9 cellular contexts compared by ENCODE assay signal in the genomic region with DNA sequence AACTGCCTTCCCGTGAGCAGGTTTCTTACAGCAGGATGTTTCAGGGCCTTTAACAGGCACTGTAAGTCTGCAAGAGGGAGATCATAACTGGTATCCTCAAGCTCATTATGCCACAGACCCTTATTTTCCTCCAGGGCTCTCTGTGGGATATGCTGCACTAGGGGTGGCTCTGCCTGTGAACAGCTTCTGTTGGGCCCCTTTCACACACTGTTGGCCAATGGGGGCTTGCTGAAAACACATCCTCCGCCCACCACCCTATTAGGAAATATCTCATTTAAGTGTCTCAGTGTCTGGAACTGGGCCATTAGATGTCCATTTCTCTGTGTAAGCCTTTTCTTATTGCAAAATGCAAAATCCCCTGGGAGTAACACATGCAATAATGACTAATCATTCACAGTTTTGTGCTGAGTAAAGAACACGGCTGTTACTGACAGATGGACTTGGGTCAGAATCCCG.
DNase-seq lines count a peak whose midpoint lies in the region; ATAC-seq and TF ChIP-seq lines count a peak whose summit lies in the region.
"Had no signal": no experiment of that assay in that cellular context is flagged by ENCODE, and none has a peak within 500 bp of the region (broad histone marks: within the 10 kb centered on the region; RNA-seq: fewer than 3 reads in every experiment).

No MANE protein-coding gene starts in this region.

- H3K4me3 ChIP-seq in body of pancreas = no peak overlapping the region
- no peak overlapping the region for H3K4me3 ChIP-seq in effector memory CD4-positive, alpha-beta T cell (ENCODE audit: insufficient read depth, low read depth, low read length, poor library complexity, severe bottlenecking)

- peak; percentile 58 for DNase-seq in DMS 273 (lab: John Stamatoyannopoulos, UW; ENCODE audit: unreplicated experiment)
- no peak for DNase-seq in DMS 273 treated with DMSO at 0.1 percent for 48 hours (lab: John Stamatoyannopoulos, UW)
- peak in 1 of 4 donors; percentile 49 for DNase-seq in body of pancreas
- DNase-seq in renal cortical epithelial cell (ENCODE audit: low read depth) = peak; percentile 60
- no peak for DNase-seq in HPDE6-E6E7 (ENCODE audit: extremely low spot score)
- DNase-seq in effector memory CD4-positive, alpha-beta T cell = no peak
- no peak for DNase-seq in activated effector memory CD4-positive, alpha-beta T cell treated with Interleukin-2 at 50 U/mL for 16 hours

- ATAC-seq in HG03378 (IDR thresholded peaks at IDR 0.05; ENCODE audit: unreplicated experiment) (peak; percentile 59), body of pancreas (peak; percentile 29)

- intact Hi-C loops in body of pancreas (cut with DNase I) = loop anchor here (10.0 kb wide), 1 partner anchor 418 kb away; a partner anchor contains a TSS

- H3K27ac ChIP-seq in body of pancreas = no peak overlapping the region
- no peak overlapping the region for H3K27ac ChIP-seq in effector memory CD4-positive, alpha-beta T cell (ENCODE audit: insufficient read depth, low read length, poor library complexity, severe bottlenecking)
- H3K27ac ChIP-seq: 22Rv1 had no signal

- H3K27me3 ChIP-seq in body of pancreas = peaks cover 0 to 4% of the 10 kb centered on the region in 2 donors
- H3K27me3 ChIP-seq in effector memory CD4-positive, alpha-beta T cell (replicated peaks; ENCODE audit: control insufficient read depth, insufficient read depth, low read length, poor library complexity, severe bottlenecking) = peaks cover 3% of the 10 kb centered on the region

- H3K9me3 ChIP-seq in body of pancreas = no peaks in the 10 kb centered on the region
- no peaks in the 10 kb centered on the region for H3K9me3 ChIP-seq in effector memory CD4-positive, alpha-beta T cell (ENCODE audit: control insufficient read depth, low read length)

- no peaks in the 10 kb centered on the region for H3K36me3 ChIP-seq in body of pancreas (replicated peaks in 1 of 2; ENCODE audit: insufficient read depth in 1 of 2, low read depth in 2 of 2)
- H3K36me3 ChIP-seq in effector memory CD4-positive, alpha-beta T cell (ENCODE audit: control insufficient read depth, insufficient read depth, low read length) = no peaks in the 10 kb centered on the region

- 35 to 44% methylated on average over 4 of the region's 4 CpGs for WGBS in body of pancreas, 2 donors

- TF ChIP-seq POLR2A in body of pancreas (IDR thresholded peaks at IDR 0.05) = no peak

- no peak for TF ChIP-seq CTCF in body of pancreas (IDR thresholded peaks at IDR 0.05)

- peaks cover 21% of the 10 kb centered on the region for H3K4me1 ChIP-seq in body of pancreas
- H3K4me1 ChIP-seq in effector memory CD4-positive, alpha-beta T cell (ENCODE audit: control insufficient read depth, insufficient read depth, low read length, poor library complexity, severe bottlenecking) = peaks cover 4% of the 10 kb centered on the region

Comparison
In these comparisons a context has a peak if more than half of its experiments do, and no peak if none do; other contexts are left out.
1. DNase-seq: peak in DMS 273 (single experiment) and renal cortical epithelial cell (single experiment); none in DMS 273 treated with DMSO at 0.1 percent for 48 hours (single experiment), HPDE6-E6E7 (single experiment), effector memory CD4-positive, alpha-beta T cell (0 of 3) and activated effector memory CD4-positive, alpha-beta T cell treated with Interleukin-2 at 50 U/mL for 16 hours (single experiment).